Comparison of ENCODE assay signal across 13 cellular contexts in genomic region chrX:43881410-43882293, GRCh38. TPM values are rescaled to one million over a fixed set of nuclear protein-coding genes. Genes with fewer than 3 reads are reported as not detected.
DNase-seq lines count a peak whose midpoint lies in the region; ATAC-seq and TF ChIP-seq lines count a peak whose summit lies in the region.
"Had no signal": no experiment of that assay in that cellular context is flagged by ENCODE, and none has a peak within 500 bp of the region (broad histone marks: within the 10 kb centered on the region; RNA-seq: fewer than 3 reads in every experiment).

No MANE protein-coding gene starts in this region.

- H3K79me2 ChIP-seq in H9 (ENCODE audit: insufficient read depth, low read length), result no peaks in the 10 kb centered on the region

- H3K36me3 ChIP-seq in skeletal muscle tissue (ENCODE audit: control insufficient read depth in 3 of 3, insufficient read depth in 3 of 3, low read length in 3 of 3), result no peaks in the 10 kb centered on the region
- H3K36me3 ChIP-seq in A673 (ENCODE audit: insufficient read depth, low read length, poor library complexity, severe bottlenecking), result no peaks in the 10 kb centered on the region

- no peak for DNase-seq in H9
- DNase-seq in dorsolateral prefrontal cortex, result peak in 1 of 10 donors; percentile 6
- peak; percentile 83 for DNase-seq in left lobe of liver (ENCODE audit: low spot score)
- no peak for DNase-seq in activated CD4-positive, alpha-beta T cell treated with anti-CD3 and anti-CD28 coated beads for 48 hours
- no peak for DNase-seq in stimulated activated CD4-positive, alpha-beta T cell treated with anti-CD3 and anti-CD28 coated beads, Interleukin-4, amount 100 ng/mL, for 1 hour
- DNase-seq in stimulated activated naive CD8-positive, alpha-beta T cell treated with anti-CD3 and anti-CD28 coated beads, Interleukin-15, amount 100 ng/mL, for 72 hours, result no peak
- no peak for DNase-seq in A673 (ENCODE audit: low spot score)
- DNase-seq: CD4-positive, alpha-beta T cell; cerebellar nuclear complex; NCI-H524 treated with DMSO at 0.1 percent for 48 hours; stimulated activated naive CD4-positive, alpha-beta T cell had no signal

- no TSS peak for BruUV-seq in A673 (replicated peaks; lab: Mats Ljungman, UMichigan)

- no peak overlapping the region for H2BK5ac ChIP-seq in H9 (ENCODE audit: insufficient read length, low read length)

- no peak overlapping the region for H3K27ac Mint-ChIP-seq in H9
- no peak overlapping the region for H3K27ac Mint-ChIP-seq in stimulated activated naive CD8-positive, alpha-beta T cell treated with anti-CD3 and anti-CD28 coated beads, Interleukin-15, amount 100 ng/mL, for 72 hours
- H3K27ac Mint-ChIP-seq: CD4-positive, alpha-beta T cell had no signal

- H3K4me3 ChIP-seq in dorsolateral prefrontal cortex (peak overlapping the region in 58 of 59 donors; percentile 11 to 63 (median 46)), skeletal muscle tissue (ENCODE audit: low read length in 3 of 3) (peak overlapping the region; percentile 69 to 74 (median 74)), A673 (ENCODE audit: low read depth, low read length, poor library complexity, severe bottlenecking) (no peak overlapping the region)
- H3K4me3 ChIP-seq: GM12878 had no signal

- H2AFZ ChIP-seq in H9 (ENCODE audit: low read length), result no peak overlapping the region

- no peaks in the 10 kb centered on the region for H4K20me1 ChIP-seq in H9 (ENCODE audit: control insufficient read depth, insufficient read depth, insufficient read length)

- H3K27me3 Mint-ChIP-seq in H9 (ENCODE audit: low read depth), result peaks cover 40% of the 10 kb centered on the region
- peaks cover 20% of the 10 kb centered on the region for H3K27me3 Mint-ChIP-seq in stimulated activated naive CD8-positive, alpha-beta T cell treated with anti-CD3 and anti-CD28 coated beads, Interleukin-15, amount 100 ng/mL, for 72 hours

- H2AK5ac ChIP-seq in H9 (ENCODE audit: insufficient read length, low read length), result no peak overlapping the region

- no peak overlapping the region for H4K8ac ChIP-seq in H9 (replicated peaks; ENCODE audit: insufficient read length, low read depth, low read length)

- intact Hi-C loops in dorsolateral prefrontal cortex (cut with DNase I) (no loop called here), A673 (cut with micrococcal nuclease; ENCODE audit: unreplicated experiment) (no loop called here)

- no peak overlapping the region for H3T11ph ChIP-seq in H9 (ENCODE audit: low read length)

- H3K4me3 Mint-ChIP-seq in H9, result peak overlapping the region; percentile 41 to 48; a peak in 3 of 5 replicates
- peak overlapping the region in 1 of 2 donors; percentile 24 for H3K4me3 Mint-ChIP-seq in stimulated activated naive CD8-positive, alpha-beta T cell treated with anti-CD3 and anti-CD28 coated beads, Interleukin-15, amount 100 ng/mL, for 72 hours
- H3K4me3 Mint-ChIP-seq: CD4-positive, alpha-beta T cell had no signal

- H3K79me1 ChIP-seq in H9 (ENCODE audit: insufficient read depth, low read depth, low read length, poor library complexity, severe bottlenecking), result no peaks in the 10 kb centered on the region

- POLR2A ChIA-PET in A673 (lab: Charles Lee; ENCODE audit: low non-redundant PET), result no interaction called here

- H3K18ac ChIP-seq in H9 (ENCODE audit: insufficient read length, low read depth, low read length), result no peak overlapping the region

- H4K5ac ChIP-seq in H9 (ENCODE audit: insufficient read length, low read depth, low read length), result no peak overlapping the region

- H3K4ac ChIP-seq in H9 (ENCODE audit: low read depth, low read length), result no peak overlapping the region

- CTCF ChIA-PET in A673 (lab: Charles Lee), result no interaction called here

- H3K36me3 Mint-ChIP-seq in H9 (ENCODE audit: insufficient read depth in 1 of 3, low read depth in 3 of 3), result peaks cover 0 to 4% (median 2%) of the 10 kb centered on the region in 3 experiments; a peak in 2 of 7 replicates

- H3K9ac ChIP-seq in H9 (ENCODE audit: extremely low read depth, insufficient read length, low read length) (no peak overlapping the region), skeletal muscle tissue (ENCODE audit: low read depth in 1 of 3, low read length in 3 of 3) (peak overlapping the region; percentile 51 to 84 (median 70))

- H4K91ac ChIP-seq in H9 (ENCODE audit: insufficient read length, low read depth, low read length), result no peak overlapping the region

- no peaks in the 10 kb centered on the region for H3K4me1 ChIP-seq in H9 (ENCODE audit: insufficient read depth, low read length)
- peaks cover 13 to 20% (median 15%) of the 10 kb centered on the region in 3 donors for H3K4me1 ChIP-seq in skeletal muscle tissue (ENCODE audit: control insufficient read depth in 3 of 3, insufficient read depth in 3 of 3, low read length in 3 of 3)
- H3K4me1 ChIP-seq in A673 (ENCODE audit: insufficient read depth, low read length, poor library complexity, severe bottlenecking), result no peaks in the 10 kb centered on the region

- H3K56ac ChIP-seq in H9 (ENCODE audit: insufficient read length, low read depth, low read length), result no peak overlapping the region

- TF ChIP-seq CTCF in H9 (conservative IDR thresholded peaks at IDR 0.05), result no peak
- TF ChIP-seq CTCF in dorsolateral prefrontal cortex (IDR thresholded peaks at IDR 0.05 in 54 of 56, conservative IDR thresholded peaks at IDR 0.05 in 2 of 56; ENCODE audit: low read depth in 1 of 56, partially characterized antibody in 56 of 56), result no peak
- no peak for TF ChIP-seq CTCF in A673 (conservative IDR thresholded peaks at IDR 0.05; ENCODE audit: low read depth, low read length)

- no peak overlapping the region for H2BK20ac ChIP-seq in H9 (ENCODE audit: low read depth, low read length, poor library complexity, severe bottlenecking)

- WGBS in H9 (ENCODE audit: extremely low coverage, insufficient read length, low lambda C conversion rate), result no CpG with 5 or more reads among the region's 34 CpGs

- no peak overlapping the region for H3K4me2 ChIP-seq in H9 (ENCODE audit: insufficient read depth, insufficient read length, low read length)

- no peak overlapping the region for H3K23ac ChIP-seq in H9 (ENCODE audit: insufficient read length, low read depth, low read length)

- H3K27me3 ChIP-seq in H9 (ENCODE audit: insufficient read depth, low read length) (no peaks in the 10 kb centered on the region), dorsolateral prefrontal cortex (peaks cover 0 to 96% (median 37%) of the 10 kb centered on the region in 45 donors), skeletal muscle tissue (ENCODE audit: control insufficient read depth in 3 of 3, insufficient read depth in 3 of 3, low read length in 3 of 3) (peaks cover 0 to 9% (median 0%) of the 10 kb centered on the region in 3 donors), A673 (replicated peaks; ENCODE audit: insufficient read depth, low read depth, low read length, poor library complexity) (peaks cover 14% of the 10 kb centered on the region)

- H2BK12ac ChIP-seq in H9 (ENCODE audit: insufficient read length, low read depth, low read length), result no peak overlapping the region

- H3K27ac ChIP-seq in H9 (ENCODE audit: insufficient read length, low read depth, low read length) (no peak overlapping the region), dorsolateral prefrontal cortex (peak overlapping the region in 44 of 59 donors; percentile 9 to 83 (median 61)), skeletal muscle tissue (ENCODE audit: low read depth, low read length) (peak overlapping the region; percentile 56), A673 (ENCODE audit: low read depth, low read length, poor library complexity, severe bottlenecking) (no peak overlapping the region)

- peaks cover 8% of the 10 kb centered on the region for H3K23me2 ChIP-seq in H9 (ENCODE audit: insufficient read length, low read depth, low read length, poor library complexity, severe bottlenecking)

- H2BK15ac ChIP-seq in H9 (ENCODE audit: low read depth, low read length), result no peak overlapping the region

- peaks cover 5% of the 10 kb centered on the region in 2 experiments for H3K4me1 Mint-ChIP-seq in H9
- H3K4me1 Mint-ChIP-seq in stimulated activated naive CD8-positive, alpha-beta T cell treated with anti-CD3 and anti-CD28 coated beads, Interleukin-15, amount 100 ng/mL, for 72 hours, result no peaks in the 10 kb centered on the region

- H3K14ac ChIP-seq in H9 (ENCODE audit: insufficient read depth, low read length), result peak overlapping the region; percentile 55; the same call in 1 of the 2 replicates

- ATAC-seq in left lobe of liver, result peak; percentile 77
- ATAC-seq in stimulated activated naive CD8-positive, alpha-beta T cell treated with anti-CD3 and anti-CD28 coated beads, Interleukin-15, amount 100 ng/mL, for 72 hours, result no peak
- ATAC-seq: GM12878 had no signal

- H3K9me3 ChIP-seq in H9 (ENCODE audit: control insufficient read depth, low read depth, low read length), result peaks cover 31% of the 10 kb centered on the region
- no peaks in the 10 kb centered on the region for H3K9me3 ChIP-seq in skeletal muscle tissue (ENCODE audit: control insufficient read depth in 3 of 3, low read length in 3 of 3)
- H3K9me3 ChIP-seq in A673 (ENCODE audit: low read depth, low read length, poor library complexity, severe bottlenecking), result no peaks in the 10 kb centered on the region

- H2BK120ac ChIP-seq in H9 (ENCODE audit: low read depth, low read length, poor library complexity, severe bottlenecking), result no peak overlapping the region

- peaks cover 57 to 65% of the 10 kb centered on the region in 2 experiments for H3K9me3 Mint-ChIP-seq in H9
- no peaks in the 10 kb centered on the region for H3K9me3 Mint-ChIP-seq in stimulated activated naive CD8-positive, alpha-beta T cell treated with anti-CD3 and anti-CD28 coated beads, Interleukin-15, amount 100 ng/mL, for 72 hours
- H3K9me3 Mint-ChIP-seq: CD4-positive, alpha-beta T cell had no signal

RNA-seq across cellular contexts. Expression of gene MAOB, which starts 0.6 kb away (rescaled TPM):
- total RNA-seq in H9 (2021) (1.1 and 1.4 TPM in 2 replicates), dorsolateral prefrontal cortex (100 to 1,000 TPM in 32 of 120 experiments, 10 to 100 TPM in 88; 55.9 to 189 (median 89.3) TPM), left lobe of liver (131 TPM), skeletal muscle tissue (1.0 TPM), A673 (2021) (not detected in 2 replicates)
- total RNA-seq: CD4-positive, alpha-beta T cell had no signal

Comparison
In these comparisons a context has a peak if more than half of its experiments do, and no peak if none do; other contexts are left out.
1. H3K27ac ChIP-seq: peak in dorsolateral prefrontal cortex (44 of 59) and skeletal muscle tissue (single experiment); none in H9 (single experiment) and A673 (single experiment).
2. RNA of gene MAOB, which starts 0.6 kb away (total RNA-seq): 131 TPM in left lobe of liver (single experiment) and 55.9 to 189 TPM in dorsolateral prefrontal cortex; 1.1 to 1.4 TPM in H9, 1.0 TPM in skeletal muscle tissue (single experiment) and not detected in A673; every median in the first group is over 10 times any median in the second.